10 cellular contexts compared by ENCODE assay signal in genomic region chr11:18775492-18776292, GRCh38. TPM values are rescaled to one million over a fixed set of nuclear protein-coding genes. Genes with fewer than 3 reads are reported as not detected.
DNase-seq lines count a peak whose midpoint lies in the region; ATAC-seq and TF ChIP-seq lines count a peak whose summit lies in the region.
"Had no signal": no experiment of that assay in that cellular context is flagged by ENCODE, and none has a peak within 500 bp of the region (broad histone marks: within the 10 kb centered on the region; RNA-seq: fewer than 3 reads in every experiment).

No MANE protein-coding gene starts in this region.

- no peaks in the 10 kb centered on the region for H3K4me1 Mint-ChIP-seq in neural progenitor cell
- H3K4me1 Mint-ChIP-seq: IgD-negative memory B cell had no signal

- H3K4me1 ChIP-seq in neural progenitor cell (peaks cover 10% of the 10 kb centered on the region), sigmoid colon (no peaks in the 10 kb centered on the region)

- TF ChIP-seq CTCF in AG09319 (IDR thresholded peaks at IDR 0.05; ENCODE audit: low read depth, low read length) (peak; percentile 67), neural progenitor cell (IDR thresholded peaks at IDR 0.05) (peak; percentile 96), sigmoid colon (IDR thresholded peaks at IDR 0.05) (no peak)

- no peaks in the 10 kb centered on the region for H3K9me3 Mint-ChIP-seq in neural progenitor cell
- H3K9me3 Mint-ChIP-seq: IgD-negative memory B cell had no signal

- H3K27ac ChIP-seq in neural progenitor cell (no peak overlapping the region), sigmoid colon (no peak overlapping the region)
- H3K27ac ChIP-seq: neutrophil had no signal

- H3K4me2 ChIP-seq in neural progenitor cell = no peak overlapping the region

- H3K27me3 ChIP-seq in neural progenitor cell = no peaks in the 10 kb centered on the region
- peaks cover 0 to 6% (median 0%) of the 10 kb centered on the region in 3 donors for H3K27me3 ChIP-seq in sigmoid colon

- no peak overlapping the region for H3K9ac ChIP-seq in neural progenitor cell

- H3K36me3 Mint-ChIP-seq in neural progenitor cell = no peaks in the 10 kb centered on the region

- H3K79me2 ChIP-seq in neural progenitor cell (ENCODE audit: low read depth) = no peaks in the 10 kb centered on the region

- no peak overlapping the region for H2AFZ ChIP-seq in neural progenitor cell (replicated peaks)

- DNase-seq in AG09319 (ENCODE audit: extremely low read depth, low read depth) (no peak), NCI-H2107 (lab: John Stamatoyannopoulos, UW) (peak; percentile 2), erythroblast (lab: John Stamatoyannopoulos, UW) (peak; percentile 55 to 75), neural progenitor cell (ENCODE audit: low spot score) (peak; percentile 86), sigmoid colon (no peak)
- DNase-seq in activated CD4-positive, alpha-beta T cell treated with anti-CD3 and anti-CD28 coated beads, Interleukin-2, amount 50 U/mL, for 1 hour = peak; percentile 31

- no peak for TF ChIP-seq POLR2A in erythroblast (IDR thresholded peaks at IDR 0.05; ENCODE audit: low read length)
- TF ChIP-seq POLR2A in sigmoid colon (IDR thresholded peaks at IDR 0.05) = no peak

- H3K4me3 Mint-ChIP-seq in neural progenitor cell = no peak overlapping the region
- H3K4me3 Mint-ChIP-seq: IgD-negative memory B cell had no signal

- intact Hi-C loops in sigmoid colon (cut with DNase I) = no loop called here

- H3K27me3 Mint-ChIP-seq in neural progenitor cell (ENCODE audit: insufficient read depth, low read depth) = peaks cover 14% of the 10 kb centered on the region

- 54 to 58% methylated on average over 16 of the region's 16 CpGs for WGBS in sigmoid colon, 2 donors

- H3K36me3 ChIP-seq in neural progenitor cell = no peaks in the 10 kb centered on the region
- H3K36me3 ChIP-seq in sigmoid colon = no peaks in the 10 kb centered on the region
- H3K36me3 ChIP-seq: neutrophil had no signal

- no peak for TF ChIP-seq EP300 in sigmoid colon (IDR thresholded peaks at IDR 0.05)

- H3F3A ChIP-seq in neural progenitor cell (ENCODE audit: low read depth) = no peaks in the 10 kb centered on the region

- H3K4me3 ChIP-seq in neural progenitor cell (no peak overlapping the region), sigmoid colon (no peak overlapping the region)

- ATAC-seq in GM18498 (IDR thresholded peaks at IDR 0.05; ENCODE audit: unreplicated experiment) (peak; percentile 83), HG02798 (IDR thresholded peaks at IDR 0.05; ENCODE audit: poor library complexity, unreplicated experiment) (peak; percentile 86)

- no peak overlapping the region for H3K27ac Mint-ChIP-seq in neural progenitor cell
- H3K27ac Mint-ChIP-seq: IgD-negative memory B cell had no signal

- no peaks in the 10 kb centered on the region for H3K9me3 ChIP-seq in neural progenitor cell (ENCODE audit: low read depth)
- H3K9me3 ChIP-seq in sigmoid colon = no peaks in the 10 kb centered on the region
- H3K9me3 ChIP-seq: neutrophil had no signal

- peaks cover 3% of the 10 kb centered on the region for H4K20me1 ChIP-seq in neural progenitor cell (ENCODE audit: low read depth)

RNA-seq across cellular contexts. Expression of gene PTPN5, which starts 15.9 kb away (rescaled TPM):
- total RNA-seq in neural progenitor cell (ENCODE audit: low replicate concordance) (8.5 and 15.8 TPM in 2 replicates), sigmoid colon (1 to 10 TPM in 1 of 4 donors, under 1 TPM in 3; 0.33 to 1.1 (median 0.69) TPM)
- polyA plus RNA-seq in sigmoid colon = under 1 TPM in 1 of 3 donors, not detected in 2; 0.39 TPM
- polyA plus RNA-seq: IgD-negative memory B cell had no signal

RNA-seq across cellular contexts. Expression of gene IGSF22, which starts 49.7 kb away (rescaled TPM):
- total RNA-seq in neural progenitor cell (ENCODE audit: low replicate concordance) (0.41 TPM in 1 of 2 replicates, not detected in the other), sigmoid colon (not detected)
- under 1 TPM in 2 of 3 donors, not detected in 1; 0.46 to 0.52 TPM for polyA plus RNA-seq in sigmoid colon

Comparison
In these comparisons a context has a peak if more than half of its experiments do, and no peak if none do; other contexts are left out.
1. DNase-seq: peak in NCI-H2107 (single experiment), activated CD4-positive, alpha-beta T cell treated with anti-CD3 and anti-CD28 coated beads, Interleukin-2, amount 50 U/mL, for 1 hour (single experiment), erythroblast (2 of 2) and neural progenitor cell (single experiment); none in AG09319 (single experiment) and sigmoid colon (single experiment).
2. CTCF ChIP-seq: peak in AG09319 (single experiment) and neural progenitor cell (single experiment); none in sigmoid colon (0 of 4).